15 cellular contexts compared by ENCODE assay signal in the genomic region with DNA sequence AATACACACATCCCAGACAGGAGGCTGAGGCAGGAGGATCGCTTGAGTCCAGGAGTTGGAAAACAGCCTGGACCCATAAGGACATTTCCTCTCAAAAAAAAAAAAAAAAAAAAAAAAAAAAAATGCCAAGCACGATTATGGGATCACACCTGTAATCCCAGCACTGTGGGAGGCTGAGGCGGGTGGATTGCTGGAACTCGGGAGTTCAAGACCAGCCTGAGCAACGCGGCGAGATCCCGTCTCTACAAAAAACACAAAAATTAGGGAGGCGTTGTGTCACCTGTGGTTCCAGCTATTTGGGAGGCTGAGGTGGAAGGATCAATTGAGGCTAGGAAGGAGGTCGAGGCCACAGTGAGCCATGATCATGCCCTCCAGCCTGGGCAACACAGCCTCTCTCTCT. TPM values are rescaled to one million over a fixed set of nuclear protein-coding genes. Genes with fewer than 3 reads are reported as not detected.
A peak's percentile ranks its signal among the peaks of the same experiment; 100 is the strongest.
DNase-seq lines count a peak whose midpoint lies in the region; ATAC-seq and TF ChIP-seq lines count a peak whose summit lies in the region.
"Had no signal": no experiment of that assay in that cellular context is flagged by ENCODE, and none has a peak within 500 bp of the region (broad histone marks: within the 10 kb centered on the region; RNA-seq: fewer than 3 reads in every experiment).

No MANE protein-coding gene starts in this region.

- H3K4me3 Mint-ChIP-seq in CD8-positive, alpha-beta T cell: peak overlapping the region; percentile 35
- peak overlapping the region; percentile 49 for H3K4me3 Mint-ChIP-seq in WTC11
- peak overlapping the region; percentile 43 to 98 (median 66) for H3K4me3 Mint-ChIP-seq in naive thymus-derived CD4-positive, alpha-beta T cell

- DNase-seq in CD8-positive, alpha-beta T cell: no peak
- DNase-seq in WTC11 (ENCODE audit: low spot score) (no peak), dermis blood vessel endothelial cell (no peak), GDM1 (lab: John Stamatoyannopoulos, UW) (no peak), testis (no peak)
- no peak for DNase-seq in naive thymus-derived CD4-positive, alpha-beta T cell
- DNase-seq: activated CD4-positive, alpha-beta T cell treated with anti-CD3 and anti-CD28 coated beads for 4 hours; KBM-7; NCI-H1694 treated with DMSO at 0.1 percent for 48 hours; NCI-H526; stimulated activated CD4-positive, alpha-beta T cell treated with anti-CD3 and anti-CD28 coated beads, Interleukin-4, amount 100 ng/mL, for 4 hours; SW 1271 had no signal

- no peak for ATAC-seq in CD8-positive, alpha-beta T cell
- no peak for ATAC-seq in WTC11
- ATAC-seq in naive thymus-derived CD4-positive, alpha-beta T cell: no peak
- ATAC-seq in GM21367 (IDR thresholded peaks at IDR 0.05; ENCODE audit: unreplicated experiment): no peak

- CTCF ChIA-PET in CD8-positive, alpha-beta T cell (lab: Charles Lee): interaction anchor here (1.9 to 2.5 kb wide), 2 partner anchors 10 to 13 kb away, joined by 5 to 7 read pairs; partner anchors contain the start of gene USE1
- CTCF ChIA-PET in WTC11 (lab: Charles Lee): interaction anchor here (1.0 to 2.3 kb wide), 4 partner anchors 10 to 173 kb away, joined by 3 to 10 read pairs (median 3); partner anchors contain the start of gene DDA1
- CTCF ChIA-PET in naive thymus-derived CD4-positive, alpha-beta T cell (lab: Charles Lee): interaction anchor here (1.0 to 2.0 kb wide), 2 partner anchors 10 to 35 kb away, joined by 3 to 7 read pairs; no protein-coding TSS in a partner anchor

- H3K4me2 ChIP-seq in BLaER1 treated with 17β-estradiol and CSF1 and Interleukin-3, amounts not matched to agents 10 nM and 100 nM: peak overlapping the region in 9 of 11 experiments; percentile 81 to 99 (median 95); a peak in 11 of 22 replicates

- H3K4me1 ChIP-seq in BLaER1 treated with 17β-estradiol and CSF1 and Interleukin-3, amounts not matched to agents 10 nM and 100 nM: peaks cover 21 to 50% (median 34%) of the 10 kb centered on the region in 10 experiments
- H3K4me1 ChIP-seq in CD8-positive, alpha-beta T cell (ENCODE audit: insufficient read depth, low read length): peaks cover 13% of the 10 kb centered on the region
- H3K4me1 ChIP-seq in naive thymus-derived CD4-positive, alpha-beta T cell (ENCODE audit: control insufficient read depth in 2 of 2, insufficient read depth in 2 of 2, low read length in 2 of 2): peaks cover 0 to 2% of the 10 kb centered on the region in 2 donors
- peaks cover 12% of the 10 kb centered on the region for H3K4me1 ChIP-seq in testis

- no peak for TF ChIP-seq POLR2A in testis (IDR thresholded peaks at IDR 0.05)

- no peak overlapping the region for H3K9ac ChIP-seq in BLaER1 treated with 17β-estradiol and CSF1 and Interleukin-3, amounts not matched to agents 10 nM and 100 nM

- peaks cover 8% of the 10 kb centered on the region for H3K4me1 Mint-ChIP-seq in CD8-positive, alpha-beta T cell (ENCODE audit: low read depth)
- peaks cover 15% of the 10 kb centered on the region for H3K4me1 Mint-ChIP-seq in WTC11
- H3K4me1 Mint-ChIP-seq in naive thymus-derived CD4-positive, alpha-beta T cell: peaks cover 3 to 8% (median 5%) of the 10 kb centered on the region in 7 donors

- H3K9me3 ChIP-seq in BLaER1 treated with 17β-estradiol and CSF1 and Interleukin-3, amounts not matched to agents 10 nM and 100 nM (replicated peaks in 1 of 11): no peaks in the 10 kb centered on the region
- H3K9me3 ChIP-seq in CD8-positive, alpha-beta T cell (ENCODE audit: low read length): no peaks in the 10 kb centered on the region
- H3K9me3 ChIP-seq in naive thymus-derived CD4-positive, alpha-beta T cell (ENCODE audit: control insufficient read depth in 2 of 3, low read length in 3 of 3): no peaks in the 10 kb centered on the region
- H3K9me3 ChIP-seq in testis: no peaks in the 10 kb centered on the region
- H3K9me3 ChIP-seq: Peyer's patch had no signal

- intact Hi-C loops in CD8-positive, alpha-beta T cell (cut with DNase I, micrococcal nuclease): loop anchor here in 1 of 2 experiments (5.0 kb wide), 1 partner anchor 1793 kb away; no protein-coding TSS in a partner anchor
- intact Hi-C loops in naive thymus-derived CD4-positive, alpha-beta T cell (cut with micrococcal nuclease): loop anchor here in 1 of 2 donors (5.0 kb wide), 1 partner anchor 683 kb away; the partner anchor contains the start of gene CHERP
- intact Hi-C loops in testis (cut with DNase I; ENCODE audit: low total_unique reads): no loop called here

- no peaks in the 10 kb centered on the region for H3K27me3 Mint-ChIP-seq in CD8-positive, alpha-beta T cell (ENCODE audit: low read depth)
- H3K27me3 Mint-ChIP-seq in WTC11 (ENCODE audit: low read depth): peaks cover 2% of the 10 kb centered on the region; the same call in 1 of the 2 replicates
- H3K27me3 Mint-ChIP-seq in naive thymus-derived CD4-positive, alpha-beta T cell: no peaks in the 10 kb centered on the region

- no peak overlapping the region for H3K27ac Mint-ChIP-seq in CD8-positive, alpha-beta T cell
- H3K27ac Mint-ChIP-seq in WTC11: no peak overlapping the region
- H3K27ac Mint-ChIP-seq in naive thymus-derived CD4-positive, alpha-beta T cell: peak overlapping the region in 3 of 9 donors; percentile 43 to 97 (median 86)

- WGBS in testis, 2 donors: 41 to 69% methylated on average over 10 of the region's 10 CpGs

- peaks cover 3 to 17% (median 12%) of the 10 kb centered on the region in 11 experiments; a peak in 19 of 22 replicates for H3K36me3 ChIP-seq in BLaER1 treated with 17β-estradiol and CSF1 and Interleukin-3, amounts not matched to agents 10 nM and 100 nM
- H3K36me3 ChIP-seq in CD8-positive, alpha-beta T cell (ENCODE audit: insufficient read depth, low read length): no peaks in the 10 kb centered on the region
- H3K36me3 ChIP-seq in naive thymus-derived CD4-positive, alpha-beta T cell (ENCODE audit: control insufficient read depth in 2 of 3, insufficient read depth in 3 of 3, low read length in 3 of 3): peaks cover 0 to 8% (median 0%) of the 10 kb centered on the region in 3 experiments
- H3K36me3 ChIP-seq in testis (ENCODE audit: low read depth, missing control alignments): no peaks in the 10 kb centered on the region

- H3K9me3 Mint-ChIP-seq in CD8-positive, alpha-beta T cell: no peaks in the 10 kb centered on the region
- no peaks in the 10 kb centered on the region for H3K9me3 Mint-ChIP-seq in WTC11
- no peaks in the 10 kb centered on the region for H3K9me3 Mint-ChIP-seq in naive thymus-derived CD4-positive, alpha-beta T cell

- no peaks in the 10 kb centered on the region for H3K27me3 ChIP-seq in BLaER1 treated with 17β-estradiol and CSF1 and Interleukin-3, amounts not matched to agents 10 nM and 100 nM
- no peaks in the 10 kb centered on the region for H3K27me3 ChIP-seq in CD8-positive, alpha-beta T cell (ENCODE audit: insufficient read depth, low read length)
- no peaks in the 10 kb centered on the region for H3K27me3 ChIP-seq in naive thymus-derived CD4-positive, alpha-beta T cell (ENCODE audit: control insufficient read depth in 2 of 2, insufficient read depth in 2 of 2, low read length in 2 of 2)
- no peaks in the 10 kb centered on the region for H3K27me3 ChIP-seq in testis
- H3K27me3 ChIP-seq: Peyer's patch had no signal

- no peak for TF ChIP-seq CTCF in CD8-positive, alpha-beta T cell (IDR thresholded peaks at IDR 0.05)
- TF ChIP-seq CTCF in WTC11 (IDR thresholded peaks at IDR 0.05) (no peak), testis (IDR thresholded peaks at IDR 0.05) (no peak)

- peak overlapping the region in 1 of 10 experiments; percentile 68; a peak in 1 of 20 replicates for H3K4me3 ChIP-seq in BLaER1 treated with 17β-estradiol and CSF1 and Interleukin-3, amounts not matched to agents 10 nM and 100 nM
- no peak overlapping the region for H3K4me3 ChIP-seq in CD8-positive, alpha-beta T cell (ENCODE audit: low read depth, low read length)
- no peak overlapping the region for H3K4me3 ChIP-seq in naive thymus-derived CD4-positive, alpha-beta T cell (ENCODE audit: low read length)
- H3K4me3 ChIP-seq in testis: peak overlapping the region in 1 of 2 donors; percentile 70

- H3K36me3 Mint-ChIP-seq in CD8-positive, alpha-beta T cell: peaks cover 14% of the 10 kb centered on the region
- no peaks in the 10 kb centered on the region for H3K36me3 Mint-ChIP-seq in WTC11
- peaks cover 0 to 4% (median 0%) of the 10 kb centered on the region in 5 donors for H3K36me3 Mint-ChIP-seq in naive thymus-derived CD4-positive, alpha-beta T cell

- POLR2A ChIA-PET in CD8-positive, alpha-beta T cell (lab: Charles Lee): interaction anchor here (0.7 to 3.6 kb wide), 6 partner anchors 9 to 99 kb away, joined by 3 to 65 read pairs (median 10); partner anchors contain the start of genes BABAM1 and USE1
- POLR2A ChIA-PET in WTC11 (lab: Charles Lee): interaction anchor here (1.4 to 1.9 kb wide), 2 partner anchors 10 to 40 kb away, joined by 5 to 6 read pairs; partner anchors contain the start of genes USE1 and USHBP1
- POLR2A ChIA-PET in naive thymus-derived CD4-positive, alpha-beta T cell (lab: Charles Lee): interaction anchor here (0.6 to 4.7 kb wide), 5 partner anchors 9 to 244 kb away, joined by 3 to 77 read pairs (median 3); partner anchors contain the start of gene USE1

- peaks cover 0 to 19% (median 0%) of the 10 kb centered on the region in 11 experiments; a peak in 6 of 22 replicates for H4K20me1 ChIP-seq in BLaER1 treated with 17β-estradiol and CSF1 and Interleukin-3, amounts not matched to agents 10 nM and 100 nM

- no peak overlapping the region for H3K27ac ChIP-seq in BLaER1 treated with 17β-estradiol and CSF1 and Interleukin-3, amounts not matched to agents 10 nM and 100 nM
- no peak overlapping the region for H3K27ac ChIP-seq in CD8-positive, alpha-beta T cell (ENCODE audit: low read depth, low read length)
- peak overlapping the region; percentile 81 for H3K27ac ChIP-seq in naive thymus-derived CD4-positive, alpha-beta T cell (ENCODE audit: low read depth, low read length)
- no peak overlapping the region for H3K27ac ChIP-seq in testis

RNA-seq across cellular contexts. Expression of gene OCEL1, which starts 1.0 kb away (rescaled TPM):
- total RNA-seq in CD8-positive, alpha-beta T cell: 10 to 100 TPM; 20.9 to 24.9 TPM
- 34.0 to 51.6 TPM (median 40.9 TPM) in 3 replicates for total RNA-seq in WTC11 (2021)
- total RNA-seq in naive thymus-derived CD4-positive, alpha-beta T cell: 10 to 100 TPM; 21.8 to 32.8 (median 29.8) TPM
- 10 to 100 TPM; 37.7 to 41.1 TPM for polyA plus RNA-seq in naive thymus-derived CD4-positive, alpha-beta T cell
- 3.8 and 4.4 TPM in 2 replicates for total RNA-seq in dermis blood vessel endothelial cell
- total RNA-seq in testis: 10 to 100 TPM in 1 of 2 donors, 1 to 10 TPM in 1; 6.6 to 13.9 TPM
- 17.5 TPM for polyA plus RNA-seq in testis (ENCODE audit: insufficient read depth, low read depth, low replicate concordance)

RNA-seq across cellular contexts. Expression of gene USE1, which starts 9.9 kb away (rescaled TPM):
- total RNA-seq in CD8-positive, alpha-beta T cell: 10 to 100 TPM; 23.1 to 25.3 TPM
- 13.9 to 15.4 TPM (median 14.2 TPM) in 3 replicates for total RNA-seq in WTC11 (2021)
- 10 to 100 TPM; 24.7 to 51.1 (median 30.5) TPM for total RNA-seq in naive thymus-derived CD4-positive, alpha-beta T cell
- 10 to 100 TPM; 63.1 to 68.3 TPM for polyA plus RNA-seq in naive thymus-derived CD4-positive, alpha-beta T cell
- total RNA-seq in dermis blood vessel endothelial cell: 18.7 and 24.8 TPM in 2 replicates
- total RNA-seq in testis: 10 to 100 TPM; 15.8 to 23.8 TPM
- polyA plus RNA-seq in testis (ENCODE audit: insufficient read depth, low read depth, low replicate concordance): 33.3 TPM

RNA-seq across cellular contexts. Expression of gene NR2F6, which starts 20.7 kb away (rescaled TPM):
- under 1 TPM; 0.31 to 0.38 TPM for total RNA-seq in CD8-positive, alpha-beta T cell
- total RNA-seq in WTC11 (2021) (144 to 149 TPM (median 145 TPM) in 3 replicates), dermis blood vessel endothelial cell (63.1 and 82.0 TPM in 2 replicates), testis (10 to 100 TPM; 63.1 to 71.8 TPM)
- total RNA-seq in naive thymus-derived CD4-positive, alpha-beta T cell: 1 to 10 TPM; 2.2 to 7.8 (median 7.0) TPM
- polyA plus RNA-seq in naive thymus-derived CD4-positive, alpha-beta T cell: 1 to 10 TPM; 1.4 to 1.8 TPM
- polyA plus RNA-seq in testis (ENCODE audit: insufficient read depth, low read depth, low replicate concordance): 20.4 TPM

RNA-seq across cellular contexts. Expression of gene USHBP1, which starts 39.5 kb away (rescaled TPM):
- total RNA-seq in CD8-positive, alpha-beta T cell: not detected
- total RNA-seq in WTC11 (2021) (10.9 to 14.2 TPM (median 12.3 TPM) in 3 replicates), dermis blood vessel endothelial cell (48.6 and 75.9 TPM in 2 replicates), testis (1 to 10 TPM; 2.0 to 5.6 TPM)
- 1 to 10 TPM in 1 of 5 experiments, under 1 TPM in 4; 0.22 to 1.2 (median 0.36) TPM for total RNA-seq in naive thymus-derived CD4-positive, alpha-beta T cell
- under 1 TPM in 1 of 2 donors, not detected in 1; 0.61 TPM for polyA plus RNA-seq in naive thymus-derived CD4-positive, alpha-beta T cell
- 2.6 TPM for polyA plus RNA-seq in testis (ENCODE audit: insufficient read depth, low read depth, low replicate concordance)

RNA-seq across cellular contexts. Expression of gene BABAM1, which starts 42.2 kb away (rescaled TPM):
- 10 to 100 TPM; 46.9 to 58.0 TPM for total RNA-seq in CD8-positive, alpha-beta T cell
- total RNA-seq in WTC11 (2021) (139 to 147 TPM (median 146 TPM) in 3 replicates), dermis blood vessel endothelial cell (98.2 and 137 TPM in 2 replicates), testis (10 to 100 TPM; 93.2 to 95.4 TPM)
- total RNA-seq in naive thymus-derived CD4-positive, alpha-beta T cell: 100 to 1,000 TPM in 2 of 5 experiments, 10 to 100 TPM in 3; 72.4 to 111 (median 95.6) TPM
- polyA plus RNA-seq in naive thymus-derived CD4-positive, alpha-beta T cell: 100 to 1,000 TPM in 1 of 2 donors, 10 to 100 TPM in 1; 94.9 to 110 TPM
- 110 TPM for polyA plus RNA-seq in testis (ENCODE audit: insufficient read depth, low read depth, low replicate concordance)
